In the genomic region with DNA sequence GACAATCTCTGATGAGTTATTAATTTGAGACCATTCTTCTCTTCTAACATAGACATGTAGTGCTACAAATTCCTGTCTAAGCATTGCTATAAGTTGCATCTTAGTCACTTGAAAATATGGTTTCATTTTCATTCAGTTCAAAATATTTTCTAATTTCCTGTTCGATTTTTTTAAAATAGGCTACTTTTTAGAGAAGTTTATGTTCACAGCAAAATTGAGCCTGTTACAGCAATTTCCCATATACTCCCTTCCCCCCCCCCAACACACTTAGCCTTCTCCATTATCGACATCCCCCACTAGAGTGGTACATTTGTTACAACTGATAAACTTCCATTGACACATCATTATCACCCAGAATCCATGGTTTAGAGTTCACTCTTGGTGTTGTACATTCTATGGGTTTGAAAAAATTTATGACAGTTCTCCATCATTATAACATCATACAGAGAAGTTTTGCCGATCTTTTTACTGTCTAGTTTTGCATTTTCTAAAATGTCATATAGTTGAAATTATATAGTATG, we compare ENCODE assay signal across 27 cellular contexts.
"Had no signal": no experiment of that assay in that cellular context is flagged by ENCODE, and none has a peak within 500 bp of the region (broad histone marks: within the 10 kb centered on the region; RNA-seq: fewer than 3 reads in every experiment).

No MANE protein-coding gene starts in this region.

- H3K27ac Mint-ChIP-seq: activated CD4-positive, alpha-beta memory T cell treated with anti-CD3 and anti-CD28 coated beads, Interleukin-2, amount 10 ng/mL, durations not matched to agents 7 days and 5 days; activated CD4-positive, alpha-beta T cell treated with anti-CD3 and anti-CD28 coated beads, Interleukin-2, amount 10 ng/mL, durations not matched to agents 7 days and 5 days; activated T-helper 17 cell treated with anti-CD3 and anti-CD28 coated beads, Interleukin-2, amount 50 U/mL, for 72 hours; endodermal cell; nephron progenitor cell; T-cell; T-helper 2 cell treated with Interferon-gamma antibody and Interleukin-4, amounts not matched to agents 5 μg/mL and 100 μg/mL, for 36 hours had no signal

- H3K27ac ChIP-seq: brain microvascular endothelial cell, esophagus squamous epithelium, gastrocnemius medialis, left ventricle myocardium inferior, pancreas, psoas muscle, suprapubic skin, tibial artery, upper lobe of right lung had no signal

- H3K4me1 Mint-ChIP-seq: activated T-helper 17 cell treated with anti-CD3 and anti-CD28 coated beads, Interleukin-2, amount 50 U/mL, for 72 hours had no signal

- DNase-seq: activated CD4-positive, alpha-beta memory T cell treated with anti-CD3 and anti-CD28 coated beads, Interleukin-2, amount 10 ng/mL, durations not matched to agents 7 days and 5 days; activated CD4-positive, alpha-beta T cell treated with anti-CD3 and anti-CD28 coated beads, Interleukin-2, amount 10 ng/mL, durations not matched to agents 7 days and 5 days; activated CD4-positive, CD25-positive, alpha-beta regulatory T cell treated with anti-CD3 and anti-CD28 coated beads, Interleukin-2, amount 50 U/mL, for 72 hours; activated gamma-delta T cell treated with Interleukin-2 at 50 U/mL for 16 hours; activated naive CD4-positive, alpha-beta T cell treated with anti-CD3 and anti-CD28 coated beads, Interleukin-2, amount 50 U/mL, for 16 hours; activated T-cell treated with anti-CD3 and anti-CD28 coated beads, Interleukin-2, amount 50 U/mL, for 4 hours; amniotic stem cell; brain microvascular endothelial cell; endodermal cell; esophagus squamous epithelium; gastrocnemius medialis; glutamatergic neuron; left ventricle myocardium inferior; nephron progenitor cell; pancreas; psoas muscle; stimulated activated CD4-positive, alpha-beta T cell treated with anti-CD3 and anti-CD28 coated beads, Interleukin-15, amount 100 ng/mL, for 24 hours; stimulated activated CD4-positive, alpha-beta T cell treated with anti-CD3 and anti-CD28 coated beads, Interleukin-2, amount 100 ng/mL, for 24 hours; stimulated activated naive CD4-positive, alpha-beta T cell; T-cell; tibial artery; upper lobe of right lung had no signal

- H3K4me3 ChIP-seq: esophagus squamous epithelium, gastrocnemius medialis, left ventricle myocardium inferior, lung, pancreas, psoas muscle, suprapubic skin, tibial artery, upper lobe of right lung had no signal

- H3K9me3 Mint-ChIP-seq: activated CD4-positive, alpha-beta memory T cell treated with anti-CD3 and anti-CD28 coated beads, Interleukin-2, amount 10 ng/mL, durations not matched to agents 7 days and 5 days; activated CD4-positive, alpha-beta T cell treated with anti-CD3 and anti-CD28 coated beads, Interleukin-2, amount 10 ng/mL, durations not matched to agents 7 days and 5 days; activated T-cell treated with anti-CD3 and anti-CD28 coated beads, Interleukin-2, amount 50 U/mL, for 4 hours; activated T-helper 17 cell treated with anti-CD3 and anti-CD28 coated beads, Interleukin-2, amount 50 U/mL, for 72 hours; endodermal cell; T-cell; T-helper 2 cell treated with Interferon-gamma antibody and Interleukin-4, amounts not matched to agents 5 μg/mL and 100 μg/mL, for 36 hours had no signal

- H3K36me3 ChIP-seq: brain microvascular endothelial cell, esophagus squamous epithelium, gastrocnemius medialis, pancreas, suprapubic skin, tibial artery, upper lobe of right lung had no signal

- H3K4me3 Mint-ChIP-seq: activated CD4-positive, alpha-beta memory T cell treated with anti-CD3 and anti-CD28 coated beads, Interleukin-2, amount 10 ng/mL, durations not matched to agents 7 days and 5 days; activated CD4-positive, alpha-beta T cell treated with anti-CD3 and anti-CD28 coated beads, Interleukin-2, amount 10 ng/mL, durations not matched to agents 7 days and 5 days; activated T-cell treated with anti-CD3 and anti-CD28 coated beads, Interleukin-2, amount 50 U/mL, for 4 hours; activated T-helper 17 cell treated with anti-CD3 and anti-CD28 coated beads, Interleukin-2, amount 50 U/mL, for 72 hours; endodermal cell; nephron progenitor cell; T-cell; T-helper 2 cell treated with Interferon-gamma antibody and Interleukin-4, amounts not matched to agents 5 μg/mL and 100 μg/mL, for 36 hours had no signal

- H3K27me3 ChIP-seq: brain microvascular endothelial cell, esophagus squamous epithelium, gastrocnemius medialis, pancreas, suprapubic skin, tibial artery, upper lobe of right lung had no signal

- H3K27me3 Mint-ChIP-seq: activated CD4-positive, alpha-beta memory T cell treated with anti-CD3 and anti-CD28 coated beads, Interleukin-2, amount 10 ng/mL, durations not matched to agents 7 days and 5 days; activated T-helper 17 cell treated with anti-CD3 and anti-CD28 coated beads, Interleukin-2, amount 50 U/mL, for 72 hours; T-cell had no signal

- H3K4me1 ChIP-seq: esophagus squamous epithelium, gastrocnemius medialis, left ventricle myocardium inferior, psoas muscle, suprapubic skin had no signal

- H3K9me3 ChIP-seq: esophagus squamous epithelium, gastrocnemius medialis, pancreas, psoas muscle, suprapubic skin, tibial artery, upper lobe of right lung had no signal

- ATAC-seq: activated T-cell treated with anti-CD3 and anti-CD28 coated beads, Interleukin-2, amount 50 U/mL, for 4 hours; activated T-helper 17 cell treated with anti-CD3 and anti-CD28 coated beads, Interleukin-2, amount 50 U/mL, for 72 hours; gastrocnemius medialis; pancreas; psoas muscle; T-cell; upper lobe of right lung had no signal

- H3K36me3 Mint-ChIP-seq: T-cell had no signal

- FAIRE-seq: astrocyte, pancreas had no signal
